ENCODE assay signal across 23 cellular contexts in genomic region chr19:52640916-52641315, GRCh38. TPM values are rescaled to one million over a fixed set of nuclear protein-coding genes. Genes with fewer than 3 reads are reported as not detected.
A peak's percentile ranks its signal among the peaks of the same experiment; 100 is the strongest.
DNase-seq lines count a peak whose midpoint lies in the region; ATAC-seq and TF ChIP-seq lines count a peak whose summit lies in the region.
"Had no signal": no experiment of that assay in that cellular context is flagged by ENCODE, and none has a peak within 500 bp of the region (broad histone marks: within the 10 kb centered on the region; RNA-seq: fewer than 3 reads in every experiment).

No MANE protein-coding gene starts in this region.

- H3K36me3 ChIP-seq in GM23248 (ENCODE audit: low read depth), result no peaks in the 10 kb centered on the region

- H3K4me1 ChIP-seq in GM23248 (ENCODE audit: insufficient read depth), result peaks cover 11% of the 10 kb centered on the region; the same call in 1 of the 2 replicates
- H3K4me1 ChIP-seq: foreskin keratinocyte had no signal

- H3K36me3 Mint-ChIP-seq in WTC11, result no peaks in the 10 kb centered on the region

- peaks cover 28% of the 10 kb centered on the region for H3F3A ChIP-seq in GM23248 (ENCODE audit: insufficient read depth)

- in situ Hi-C loops in GM23248 (cut with MboI), result no loop called here

- peaks cover 23% of the 10 kb centered on the region for H3K27me3 Mint-ChIP-seq in WTC11 (ENCODE audit: low read depth)
- H3K27me3 Mint-ChIP-seq: activated CD8-positive, alpha-beta memory T cell treated with anti-CD3 and anti-CD28 coated beads, Interleukin-2, amount 10 ng/mL, durations not matched to agents 7 days and 5 days; brain; CD4-positive, alpha-beta memory T cell had no signal

- POLR2A ChIA-PET in WTC11 (lab: Charles Lee), result no interaction called here

- peak; percentile 36 for DNase-seq in AG10803 (ENCODE audit: low read depth)
- DNase-seq in GM23248, result peak; percentile 71
- DNase-seq in WTC11 (ENCODE audit: low spot score), result peak; percentile 86
- DNase-seq in islet precursor cell, result peak; percentile 73
- DNase-seq in NCI-H2171 (lab: John Stamatoyannopoulos, UW), result no peak
- DNase-seq in T-helper 2 cell, result no peak
- DNase-seq: ACHN; activated CD8-positive, alpha-beta memory T cell treated with anti-CD3 and anti-CD28 coated beads, Interleukin-2, amount 10 ng/mL, durations not matched to agents 7 days and 5 days; CD4-positive, alpha-beta memory T cell; cortex of kidney; foreskin keratinocyte; KG1; midbrain; NCI-H1092; NCI-H2107; NCI-H748 treated with DMSO at 0.1 percent for 48 hours; PC-9; stimulated activated CD4-positive, alpha-beta T cell treated with anti-CD3 and anti-CD28 coated beads, Interleukin-4, amount 100 ng/mL, for 1 hour had no signal

- no peak overlapping the region for H3K4me2 ChIP-seq in GM23248 (ENCODE audit: unreplicated experiment)
- H3K4me2 ChIP-seq: PC-9, smooth muscle cell had no signal

- 0 out of 2 replicates have a peak, but pooled peaks cover 3% of the 10 kb centered on the region for H3K9me3 Mint-ChIP-seq in WTC11

- peaks cover 21% of the 10 kb centered on the region for H3K79me2 ChIP-seq in GM23248 (ENCODE audit: insufficient read depth)

- no peak overlapping the region for H3K4me3 Mint-ChIP-seq in WTC11
- H3K4me3 Mint-ChIP-seq: activated CD8-positive, alpha-beta memory T cell treated with anti-CD3 and anti-CD28 coated beads, Interleukin-2, amount 10 ng/mL, durations not matched to agents 7 days and 5 days had no signal

- no peak overlapping the region for H3K27ac Mint-ChIP-seq in WTC11
- H3K27ac Mint-ChIP-seq: activated CD8-positive, alpha-beta memory T cell treated with anti-CD3 and anti-CD28 coated beads, Interleukin-2, amount 10 ng/mL, durations not matched to agents 7 days and 5 days; brain had no signal

- H3K27ac ChIP-seq in GM23248, result no peak overlapping the region
- H3K27ac ChIP-seq: foreskin keratinocyte, PC-9 had no signal

- no peak overlapping the region for H3K4me3 ChIP-seq in AG10803 (ENCODE audit: low read length)
- no peak overlapping the region for H3K4me3 ChIP-seq in GM23248
- H3K4me3 ChIP-seq: PC-9, smooth muscle cell had no signal

- no peaks in the 10 kb centered on the region for H4K20me1 ChIP-seq in GM23248 (ENCODE audit: insufficient read depth)

- TF ChIP-seq CTCF in AG10803 (conservative IDR thresholded peaks at IDR 0.05; ENCODE audit: low read length), result no peak
- TF ChIP-seq CTCF in WTC11 (IDR thresholded peaks at IDR 0.05), result no peak

- H3K27me3 ChIP-seq in GM23248 (replicated peaks; ENCODE audit: insufficient read depth), result no peaks in the 10 kb centered on the region
- H3K27me3 ChIP-seq: foreskin keratinocyte had no signal

- CTCF ChIA-PET in WTC11 (lab: Charles Lee), result interaction anchor here (1.0 to 1.2 kb wide), 2 partner anchors 18 to 59 kb away, joined by 3 read pairs; no protein-coding TSS in a partner anchor

- no peaks in the 10 kb centered on the region for H3K9me3 ChIP-seq in GM23248 (ENCODE audit: low read depth)

- H2AFZ ChIP-seq in GM23248, result no peak overlapping the region
- H2AFZ ChIP-seq: PC-9 had no signal

- H3K4me1 Mint-ChIP-seq in WTC11, result peaks cover 12% of the 10 kb centered on the region

- peak; percentile 69 for ATAC-seq in WTC11
- no peak for ATAC-seq in HG03097 (IDR thresholded peaks at IDR 0.05; ENCODE audit: low FRiP score, unreplicated experiment)
- no peak for ATAC-seq in HG02852 (IDR thresholded peaks at IDR 0.05; ENCODE audit: unreplicated experiment)
- ATAC-seq: activated CD8-positive, alpha-beta memory T cell treated with anti-CD3 and anti-CD28 coated beads, Interleukin-2, amount 10 ng/mL, durations not matched to agents 7 days and 5 days; foreskin keratinocyte; left colon had no signal

- WGBS in GM23248 (ENCODE audit: low coverage in 1 of 2, low lambda C conversion rate in 2 of 2, missing lambda C conversion rate in 2 of 2), 2 experiments, result 5 to 9% methylated on average over 10 to 14 of the region's 14 CpGs

- no peak overlapping the region for H3K9ac ChIP-seq in GM23248

- H3K9me2 ChIP-seq in GM23248 (ENCODE audit: insufficient read depth), result no peaks in the 10 kb centered on the region

TF ChIP-seq in WTC11, 78 proteins besides CTCF, POLR2A, EP300 and RAD21:
- TF ChIP-seq STAT6 (CRISPR knock-in tag; conservative IDR thresholded peaks at IDR 0.05; ENCODE audit: low read depth) (no peak), FOXJ3 (CRISPR knock-in tag; IDR thresholded peaks at IDR 0.05; ENCODE audit: borderline replicate concordance) (no peak), SMAD4 (CRISPR knock-in tag; IDR thresholded peaks at IDR 0.05) (no peak), ZNF281 (CRISPR knock-in tag; IDR thresholded peaks at IDR 0.05) (no peak), TEAD4 (CRISPR knock-in tag; IDR thresholded peaks at IDR 0.05) (no peak), ELF4 (CRISPR knock-in tag; IDR thresholded peaks at IDR 0.05; ENCODE audit: low read depth) (no peak)

RNA-seq across cellular contexts. Expression of gene ZNF83, which starts 2.8 kb away (rescaled TPM):
- 29.1 and 55.8 TPM in 2 replicates for total RNA-seq in GM23248 (2014; rRNA removed; shearing (Covaris generic))
- polyA plus RNA-seq in GM23248 (2016; fragmentation: Nextera tagmentation; extraction: Ambion mirVana), result 24.7 and 27.9 TPM in 2 replicates
- 32.5 to 36.4 TPM (median 34.1 TPM) in 3 replicates for total RNA-seq in WTC11 (2021)

Comparison
In these comparisons a context has a peak if more than half of its experiments do, and no peak if none do; other contexts are left out.
1. DNase-seq: peak in AG10803 (single experiment), GM23248 (single experiment), WTC11 (single experiment) and islet precursor cell (single experiment); none in NCI-H2171 (single experiment) and T-helper 2 cell (0 of 5).